8 cellular contexts compared by ENCODE assay signal in genomic region chr21:33588485-33589335, GRCh38. TPM values are rescaled to one million over a fixed set of nuclear protein-coding genes. Genes with fewer than 3 reads are reported as not detected.
A peak's percentile ranks its signal among the peaks of the same experiment; 100 is the strongest.
DNase-seq lines count a peak whose midpoint lies in the region; ATAC-seq and TF ChIP-seq lines count a peak whose summit lies in the region.

A gene with protein sequence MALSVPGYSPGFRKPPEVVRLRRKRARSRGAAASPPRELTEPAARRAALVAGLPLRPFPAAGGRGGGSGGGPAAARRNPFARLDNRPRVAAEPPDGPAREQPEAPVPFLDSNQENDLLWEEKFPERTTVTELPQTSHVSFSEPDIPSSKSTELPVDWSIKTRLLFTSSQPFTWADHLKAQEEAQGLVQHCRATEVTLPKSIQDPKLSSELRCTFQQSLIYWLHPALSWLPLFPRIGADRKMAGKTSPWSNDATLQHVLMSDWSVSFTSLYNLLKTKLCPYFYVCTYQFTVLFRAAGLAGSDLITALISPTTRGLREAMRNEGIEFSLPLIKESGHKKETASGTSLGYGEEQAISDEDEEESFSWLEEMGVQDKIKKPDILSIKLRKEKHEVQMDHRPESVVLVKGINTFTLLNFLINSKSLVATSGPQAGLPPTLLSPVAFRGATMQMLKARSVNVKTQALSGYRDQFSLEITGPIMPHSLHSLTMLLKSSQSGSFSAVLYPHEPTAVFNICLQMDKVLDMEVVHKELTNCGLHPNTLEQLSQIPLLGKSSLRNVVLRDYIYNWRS (minus strand): TSS chr21:33588684. CDS start chr21:33588641, 43 bp downstream.

- peak within 1 kb of the TSS; percentile 99 for H3K27ac Mint-ChIP-seq in nephron progenitor cell
- peak within 1 kb of the TSS; percentile 88 to 97 for H3K27ac Mint-ChIP-seq in stimulated activated naive CD8-positive, alpha-beta T cell treated with anti-CD3 and anti-CD28 coated beads, Interleukin-15, amount 100 ng/mL, for 72 hours

- no peaks in the 10 kb centered on the region for H3K9me3 ChIP-seq in ES-I3 (ENCODE audit: control insufficient read depth, insufficient read depth, low read length)

- DNase-seq in H4 (ENCODE audit: low spot score) (peak; percentile 79), LoVo (ENCODE audit: low spot score) (peak; percentile 94), fibroblast of the conjunctiva (ENCODE audit: low read depth) (peak; percentile 53), nephron progenitor cell (peak; percentile 97)
- peak; percentile 96 for DNase-seq in activated effector memory CD4-positive, alpha-beta T cell treated with anti-CD3 and anti-CD28 coated beads, Interleukin-2, amount 50 U/mL, for 16 hours
- DNase-seq in stimulated activated naive CD8-positive, alpha-beta T cell treated with anti-CD3 and anti-CD28 coated beads, Interleukin-15, amount 100 ng/mL, for 72 hours = peak; percentile 86 to 91

- TF ChIP-seq POLR2A in Raji (IDR thresholded peaks at IDR 0.05; ENCODE audit: insufficient read depth, low read depth, low read length) = peak; percentile 73

- peaks cover 2% of the 10 kb centered on the region; the same call in 1 of the 2 replicates for H3K4me1 ChIP-seq in ES-I3 (ENCODE audit: insufficient read depth, low read length)

- H3K27me3 Mint-ChIP-seq in nephron progenitor cell (ENCODE audit: low read depth, poor library complexity) = peaks cover 4% of the 10 kb centered on the region
- no peaks in the 10 kb centered on the region for H3K27me3 Mint-ChIP-seq in stimulated activated naive CD8-positive, alpha-beta T cell treated with anti-CD3 and anti-CD28 coated beads, Interleukin-15, amount 100 ng/mL, for 72 hours

- TF ChIP-seq CTCF in nephron progenitor cell (IDR thresholded peaks at IDR 0.05) = no peak

- peaks cover 25% of the 10 kb centered on the region for H3K4me1 Mint-ChIP-seq in nephron progenitor cell
- peaks cover 32% of the 10 kb centered on the region for H3K4me1 Mint-ChIP-seq in stimulated activated naive CD8-positive, alpha-beta T cell treated with anti-CD3 and anti-CD28 coated beads, Interleukin-15, amount 100 ng/mL, for 72 hours

- H3K4me3 Mint-ChIP-seq in nephron progenitor cell = peak within 1 kb of the TSS; percentile 90
- peak within 1 kb of the TSS; percentile 98 for H3K4me3 Mint-ChIP-seq in stimulated activated naive CD8-positive, alpha-beta T cell treated with anti-CD3 and anti-CD28 coated beads, Interleukin-15, amount 100 ng/mL, for 72 hours

- peaks cover 40% of the 10 kb centered on the region for H3K36me3 Mint-ChIP-seq in nephron progenitor cell (ENCODE audit: low read depth)

- peak; percentile 95 for ATAC-seq in stimulated activated naive CD8-positive, alpha-beta T cell treated with anti-CD3 and anti-CD28 coated beads, Interleukin-15, amount 100 ng/mL, for 72 hours

- no peaks in the 10 kb centered on the region for H3K9me3 Mint-ChIP-seq in nephron progenitor cell
- no peaks in the 10 kb centered on the region for H3K9me3 Mint-ChIP-seq in stimulated activated naive CD8-positive, alpha-beta T cell treated with anti-CD3 and anti-CD28 coated beads, Interleukin-15, amount 100 ng/mL, for 72 hours

- no peaks in the 10 kb centered on the region for H3K36me3 ChIP-seq in ES-I3 (ENCODE audit: insufficient read depth, low read length)

- peak within 1 kb of the TSS; percentile 98 for H3K9ac ChIP-seq in ES-I3 (ENCODE audit: low read depth, low read length)

RNA-seq across cellular contexts. Expression of the gene that starts here (rescaled TPM):
- 76.5 and 87.3 TPM in 2 replicates for total RNA-seq in H4 (2014; rRNA removed; shearing (Covaris generic))

Comparison
In these comparisons a context has a peak if more than half of its experiments do, and no peak if none do; other contexts are left out.
1. Peak in every context shown above with its lines: DNase-seq and ATAC-seq.